Comparison of ENCODE assay signal across 1 cellular context in the genomic region with DNA sequence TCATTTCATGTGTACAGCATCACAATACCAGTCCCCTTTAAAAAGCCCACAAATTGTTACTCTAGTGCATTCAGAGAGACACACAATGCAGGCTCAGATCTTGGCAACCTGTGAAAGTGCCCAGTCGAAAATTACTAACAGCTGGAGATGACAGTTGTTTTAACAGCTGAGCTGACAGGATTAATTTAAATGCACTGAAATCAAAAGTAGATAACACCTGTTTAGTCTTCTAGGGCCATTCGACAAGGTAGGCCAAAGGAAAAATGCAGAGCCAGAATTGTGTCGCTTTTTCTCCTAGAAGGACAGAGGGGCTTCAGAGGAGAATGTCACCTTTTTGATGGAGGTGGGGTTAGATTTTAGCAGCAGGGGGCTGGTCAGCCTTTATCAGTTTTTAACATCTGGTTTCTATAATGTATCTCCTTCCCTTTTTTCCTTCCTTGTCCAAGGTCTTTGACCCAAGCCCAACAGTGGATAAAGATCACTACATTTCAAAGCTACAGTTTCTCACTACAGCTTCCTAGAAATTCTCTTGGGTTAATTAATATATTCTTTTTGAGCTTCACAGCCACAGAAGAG.
TF ChIP-seq lines count a peak whose summit lies in the region.

No MANE protein-coding gene starts in this region.

TF ChIP-seq in HepG2, 621 proteins besides CTCF, POLR2A, EP300 and RAD21 (continued from another document):
- TF ChIP-seq, protein P1, sequence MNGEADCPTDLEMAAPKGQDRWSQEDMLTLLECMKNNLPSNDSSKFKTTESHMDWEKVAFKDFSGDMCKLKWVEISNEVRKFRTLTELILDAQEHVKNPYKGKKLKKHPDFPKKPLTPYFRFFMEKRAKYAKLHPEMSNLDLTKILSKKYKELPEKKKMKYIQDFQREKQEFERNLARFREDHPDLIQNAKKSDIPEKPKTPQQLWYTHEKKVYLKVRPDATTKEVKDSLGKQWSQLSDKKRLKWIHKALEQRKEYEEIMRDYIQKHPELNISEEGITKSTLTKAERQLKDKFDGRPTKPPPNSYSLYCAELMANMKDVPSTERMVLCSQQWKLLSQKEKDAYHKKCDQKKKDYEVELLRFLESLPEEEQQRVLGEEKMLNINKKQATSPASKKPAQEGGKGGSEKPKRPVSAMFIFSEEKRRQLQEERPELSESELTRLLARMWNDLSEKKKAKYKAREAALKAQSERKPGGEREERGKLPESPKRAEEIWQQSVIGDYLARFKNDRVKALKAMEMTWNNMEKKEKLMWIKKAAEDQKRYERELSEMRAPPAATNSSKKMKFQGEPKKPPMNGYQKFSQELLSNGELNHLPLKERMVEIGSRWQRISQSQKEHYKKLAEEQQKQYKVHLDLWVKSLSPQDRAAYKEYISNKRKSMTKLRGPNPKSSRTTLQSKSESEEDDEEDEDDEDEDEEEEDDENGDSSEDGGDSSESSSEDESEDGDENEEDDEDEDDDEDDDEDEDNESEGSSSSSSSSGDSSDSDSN (CRISPR knock-in tag; IDR thresholded peaks at IDR 0.05) = no peak
- TF ChIP-seq WIZ (CRISPR knock-in tag; IDR thresholded peaks at IDR 0.05) = no peak
- TF ChIP-seq KDM1A (CRISPR knock-in tag; IDR thresholded peaks at IDR 0.05) = no peak
- TF ChIP-seq CCAR2 (optimal IDR thresholded peaks at IDR 0.05; ENCODE audit: low read depth, low read length) = no peak
